25 cellular contexts compared by ENCODE assay signal in the genomic region with DNA sequence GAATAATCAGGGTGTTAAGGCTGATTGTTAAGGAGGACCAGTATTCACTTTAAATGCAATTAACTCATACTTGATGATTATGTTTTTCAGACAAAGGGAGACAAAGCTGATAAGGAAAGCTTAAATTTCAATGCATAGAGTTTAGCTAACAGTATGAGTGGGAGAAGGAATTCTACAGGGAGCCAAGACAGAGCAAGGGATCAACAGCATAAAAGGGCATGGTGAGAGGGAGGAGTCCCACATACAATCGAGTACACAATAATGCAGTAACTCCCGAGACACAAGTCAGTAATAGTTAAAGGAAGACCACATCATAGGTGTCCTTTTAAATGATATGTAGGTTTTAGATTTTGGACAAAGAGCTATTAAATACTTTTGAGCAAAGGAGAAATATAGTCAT.
"Had no signal": no experiment of that assay in that cellular context is flagged by ENCODE, and none has a peak within 500 bp of the region (broad histone marks: within the 10 kb centered on the region; RNA-seq: fewer than 3 reads in every experiment).

No MANE protein-coding gene starts in this region.

- H3K79me2 ChIP-seq: parathyroid adenoma had no signal

- H3K27ac ChIP-seq: ovary, parathyroid adenoma, psoas muscle, right lobe of liver, sigmoid colon, stomach, thoracic aorta, thyroid gland, tibial nerve, upper lobe of left lung, vagina had no signal

- H3K36me3 ChIP-seq: ovary, right lobe of liver, sigmoid colon, stomach, thoracic aorta, thyroid gland, tibial nerve, upper lobe of left lung, vagina had no signal

- DNase-seq: naive thymus-derived CD4-positive, alpha-beta T cell; natural killer cell; occipital lobe; ovary; posterior cingulate gyrus; psoas muscle; right cardiac atrium; right lobe of liver; sigmoid colon; small intestine; stimulated activated CD4-positive, alpha-beta T cell treated with anti-CD3 and anti-CD28 coated beads, Interleukin-15, amount 100 ng/mL, for 24 hours; stimulated activated CD4-positive, alpha-beta T cell treated with anti-CD3 and anti-CD28 coated beads, Interleukin-2, amount 100 ng/mL, for 24 hours; stimulated activated CD4-positive, alpha-beta T cell treated with anti-CD3 and anti-CD28 coated beads, Interleukin-2, amount 100 ng/mL, for 48 hours; stimulated activated CD4-positive, alpha-beta T cell treated with anti-CD3 and anti-CD28 coated beads, Interleukin-4, amount 100 ng/mL, for 24 hours; stimulated activated naive B cell treated with anti-CD40 and anti-IgM and Interleukin-4, amounts not matched to agents 10 μg/mL and 1 μg/mL and 100 μg/mL, for 72 hours; stimulated activated naive CD4-positive, alpha-beta T cell treated with Interleukin-2 at 50 U/mL for 16 hours; stomach; thyroid gland; trophoblast cell; upper lobe of left lung had no signal

- H3K4me3 ChIP-seq: ovary, psoas muscle, right lobe of liver, sigmoid colon, stomach, thoracic aorta, thyroid gland, tibial nerve, upper lobe of left lung, vagina had no signal

- H3K9me3 ChIP-seq: ovary, psoas muscle, right lobe of liver, stomach, thoracic aorta, thyroid gland, tibial nerve, upper lobe of left lung, vagina had no signal

- H3K27me3 ChIP-seq: ovary, right lobe of liver, sigmoid colon, stomach, thyroid gland, tibial nerve, upper lobe of left lung, vagina had no signal

- H3K4me1 ChIP-seq: parathyroid adenoma, psoas muscle, right lobe of liver, sigmoid colon, thyroid gland, tibial nerve, upper lobe of left lung, vagina had no signal

- H2AFZ ChIP-seq: parathyroid adenoma had no signal

- H3K9ac ChIP-seq: parathyroid adenoma had no signal

- ATAC-seq: naive thymus-derived CD4-positive, alpha-beta T cell; natural killer cell; psoas muscle; right cardiac atrium; right lobe of liver; stimulated activated effector memory CD8-positive, alpha-beta T cell treated with anti-CD3 and anti-CD28 coated beads, Interleukin-12 subunit alpha, Interleukin-12 subunit beta, amount 100 ng/mL, for 72 hours; stimulated activated naive B cell treated with anti-CD40 and anti-IgM and Interleukin-4, amounts not matched to agents 10 μg/mL and 1 μg/mL and 100 μg/mL, for 72 hours had no signal
